17 cellular contexts compared by ENCODE assay signal in genomic region chr2:62375051-62375450, GRCh38.
"Had no signal": no experiment of that assay in that cellular context is flagged by ENCODE, and none has a peak within 500 bp of the region (broad histone marks: within the 10 kb centered on the region; RNA-seq: fewer than 3 reads in every experiment).

No MANE protein-coding gene starts in this region.

- H3K27ac ChIP-seq: heart left ventricle, neural progenitor cell, ovary, testis, upper lobe of right lung had no signal

- H3K36me3 ChIP-seq: heart left ventricle, neural progenitor cell, ovary, upper lobe of right lung had no signal

- H3K9me3 ChIP-seq: ovary, testis, upper lobe of right lung had no signal

- H3K4me2 ChIP-seq: neural progenitor cell had no signal

- H3K27me3 ChIP-seq: heart left ventricle, neural progenitor cell, ovary, testis, upper lobe of right lung had no signal

- H3K9ac ChIP-seq: neural progenitor cell had no signal

- ATAC-seq: activated CD4-positive, CD25-positive, alpha-beta regulatory T cell treated with anti-CD3 and anti-CD28 coated beads, Interleukin-2, amount 50 U/mL, for 24 hours; heart left ventricle; left lobe of liver; sciatic nerve; upper lobe of right lung had no signal

- DNase-seq: activated CD4-positive, alpha-beta T cell treated with anti-CD3 and anti-CD28 coated beads, Interleukin-2, amount 50 U/mL, for 1 hour; activated CD8-positive, alpha-beta memory T cell treated with anti-CD3 and anti-CD28 coated beads for 24 hours; activated naive CD4-positive, alpha-beta T cell treated with Interleukin-2 at 50 U/mL for 16 hours; activated T-cell treated with anti-CD3 and anti-CD28 coated beads for 4 hours; aorta; cerebellar nuclear complex; effector memory CD4-positive, alpha-beta T cell; foreskin melanocyte; heart left ventricle; naive B cell; ovary; testis; upper lobe of right lung had no signal

- H2AFZ ChIP-seq: neural progenitor cell had no signal

- H3K4me1 ChIP-seq: testis, upper lobe of right lung had no signal

- H3K4me3 ChIP-seq: heart left ventricle, neural progenitor cell, ovary, testis, upper lobe of right lung had no signal
